ENCODE assay signal across 34 cellular contexts in genomic region chr10:23121135-23121534, GRCh38.
"Had no signal": no experiment of that assay in that cellular context is flagged by ENCODE, and none has a peak within 500 bp of the region (broad histone marks: within the 10 kb centered on the region; RNA-seq: fewer than 3 reads in every experiment).

No MANE protein-coding gene starts in this region.

- H3K4me1 ChIP-seq: adrenal gland, ascending aorta, body of pancreas, breast epithelium had no signal

- H3K4me1 Mint-ChIP-seq: activated naive CD4-positive, alpha-beta T cell treated with anti-CD3 and anti-CD28 coated beads, Interleukin-2, amount 10 ng/mL, durations not matched to agents 7 days and 5 days; activated naive CD4-positive, alpha-beta T cell treated with anti-CD3 and anti-CD28 coated beads, Interleukin-2, amount 50 U/mL, for 24 hours; activated naive CD8-positive, alpha-beta T cell treated with anti-CD3 and anti-CD28 coated beads, Interleukin-2, amount 50 U/mL, for 24 hours; activated T-helper 17 cell treated with anti-CD3 and anti-CD28 coated beads, Interleukin-2, amount 50 U/mL, for 72 hours; brain had no signal

- H3K4me3 ChIP-seq: adrenal gland, ascending aorta, body of pancreas, breast epithelium, cardiac muscle cell had no signal

- ATAC-seq: activated naive CD4-positive, alpha-beta T cell treated with anti-CD3 and anti-CD28 coated beads, Interleukin-2, amount 50 U/mL, for 72 hours; activated naive CD8-positive, alpha-beta T cell treated with anti-CD3 and anti-CD28 coated beads, Interleukin-2, amount 50 U/mL, for 24 hours; activated T-cell treated with anti-CD3 and anti-CD28 coated beads, Interleukin-2, amount 50 U/mL, for 4 hours; activated T-cell treated with anti-CD3 and anti-CD28 coated beads, Interleukin-2, amount 50 U/mL, for 72 hours; activated T-helper 17 cell treated with anti-CD3 and anti-CD28 coated beads, Interleukin-2, amount 50 U/mL, for 72 hours; body of pancreas had no signal

- H3K4me3 Mint-ChIP-seq: activated naive CD4-positive, alpha-beta T cell treated with anti-CD3 and anti-CD28 coated beads for 36 hours; activated naive CD4-positive, alpha-beta T cell treated with anti-CD3 and anti-CD28 coated beads, Interleukin-2, amount 10 ng/mL, durations not matched to agents 7 days and 5 days; activated naive CD4-positive, alpha-beta T cell treated with anti-CD3 and anti-CD28 coated beads, Interleukin-2, amount 50 U/mL, for 24 hours; activated naive CD8-positive, alpha-beta T cell; activated naive CD8-positive, alpha-beta T cell treated with anti-CD3 and anti-CD28 coated beads for 36 hours; activated naive CD8-positive, alpha-beta T cell treated with anti-CD3 and anti-CD28 coated beads, Interleukin-2, amount 10 ng/mL, durations not matched to agents 7 days and 5 days; activated naive CD8-positive, alpha-beta T cell treated with anti-CD3 and anti-CD28 coated beads, Interleukin-2, amount 50 U/mL, for 24 hours; activated T-cell treated with anti-CD3 and anti-CD28 coated beads, Interleukin-2, amount 50 U/mL, for 24 hours; activated T-cell treated with anti-CD3 and anti-CD28 coated beads, Interleukin-2, amount 50 U/mL, for 4 hours; activated T-cell treated with anti-CD3 and anti-CD28 coated beads, Interleukin-2, amount 50 U/mL, for 72 hours; activated T-helper 1 cell treated with anti-CD3 and anti-CD28 coated beads, Interleukin-12 subunit alpha, Interleukin-12 subunit beta, Interleukin-2, Interleukin-4 antibody, amounts not matched to agents 30 ng/mL and 10 ng/mL and 1 ng/mL, durations not matched to agents 14 hours and 24 hours and 36 hours; activated T-helper 17 cell treated with anti-CD3 and anti-CD28 coated beads, Interleukin-2, amount 50 U/mL, for 72 hours; brain had no signal

- H3K36me3 Mint-ChIP-seq: activated naive CD4-positive, alpha-beta T cell treated with anti-CD3 and anti-CD28 coated beads, Interleukin-2, amount 10 ng/mL, durations not matched to agents 7 days and 5 days; activated naive CD8-positive, alpha-beta T cell treated with anti-CD3 and anti-CD28 coated beads, Interleukin-2, amount 10 ng/mL, durations not matched to agents 7 days and 5 days had no signal

- H3K36me3 ChIP-seq: brain microvascular endothelial cell had no signal

- H3K9me3 ChIP-seq: adrenal gland, ascending aorta, body of pancreas had no signal

- H3K27ac ChIP-seq: adrenal gland, ascending aorta, body of pancreas, brain microvascular endothelial cell, breast epithelium, cardiac muscle cell had no signal

- DNase-seq: activated effector memory CD4-positive, alpha-beta T cell treated with anti-CD3 and anti-CD28 coated beads, Interleukin-2, amount 50 U/mL, for 16 hours; activated effector memory CD4-positive, alpha-beta T cell treated with Interleukin-2 at 50 U/mL for 16 hours; activated gamma-delta T cell; activated gamma-delta T cell treated with Interleukin-2 at 50 U/mL for 16 hours; activated naive CD4-positive, alpha-beta T cell; activated naive CD4-positive, alpha-beta T cell treated with anti-CD3 and anti-CD28 coated beads for 36 hours; activated naive CD4-positive, alpha-beta T cell treated with anti-CD3 and anti-CD28 coated beads, Interleukin-2, amount 10 ng/mL, durations not matched to agents 7 days and 5 days; activated naive CD4-positive, alpha-beta T cell treated with anti-CD3 and anti-CD28 coated beads, Interleukin-2, amount 50 U/mL, for 16 hours; activated naive CD4-positive, alpha-beta T cell treated with Interleukin-2 at 50 U/mL for 16 hours; activated naive CD8-positive, alpha-beta T cell treated with anti-CD3 and anti-CD28 coated beads for 36 hours; activated naive CD8-positive, alpha-beta T cell treated with anti-CD3 and anti-CD28 coated beads, Interleukin-2, amount 10 ng/mL, durations not matched to agents 7 days and 5 days; activated naive CD8-positive, alpha-beta T cell treated with anti-CD3 and anti-CD28 coated beads, Interleukin-2, amount 50 U/mL, for 24 hours; activated T-cell treated with anti-CD3 and anti-CD28 coated beads, Interleukin-2, amount 50 U/mL, for 1 hour; activated T-cell treated with anti-CD3 and anti-CD28 coated beads, Interleukin-2, amount 50 U/mL, for 24 hours; activated T-cell treated with anti-CD3 and anti-CD28 coated beads, Interleukin-2, amount 50 U/mL, for 4 hours; activated T-cell treated with anti-CD3 and anti-CD28 coated beads, Interleukin-2, amount 50 U/mL, for 48 hours; activated T-cell treated with anti-CD3 and anti-CD28 coated beads, Interleukin-2, amount 50 U/mL, for 72 hours; adrenal gland; amniotic stem cell; aorta; body of pancreas; brain microvascular endothelial cell; central memory CD4-positive, alpha-beta T cell; cerebellar nuclear complex had no signal

- H3K27me3 ChIP-seq: adrenal gland, ascending aorta, body of pancreas, brain microvascular endothelial cell, breast epithelium, cardiac muscle cell had no signal

- H3K9me3 Mint-ChIP-seq: activated naive CD4-positive, alpha-beta T cell treated with anti-CD3 and anti-CD28 coated beads, Interleukin-2, amount 50 U/mL, for 72 hours; activated naive CD8-positive, alpha-beta T cell treated with anti-CD3 and anti-CD28 coated beads, Interleukin-2, amount 10 ng/mL, durations not matched to agents 7 days and 5 days; activated T-cell treated with anti-CD3 and anti-CD28 coated beads, Interleukin-2, amount 50 U/mL, for 4 hours; activated T-helper 1 cell treated with anti-CD3 and anti-CD28 coated beads, Interleukin-12 subunit alpha, Interleukin-12 subunit beta, Interleukin-2, Interleukin-4 antibody, amounts not matched to agents 30 ng/mL and 10 ng/mL and 1 ng/mL, durations not matched to agents 14 hours and 24 hours and 36 hours; activated T-helper 17 cell treated with anti-CD3 and anti-CD28 coated beads, Interleukin-2, amount 50 U/mL, for 72 hours; activated T-helper 2 cell treated with anti-CD3 and anti-CD28 coated beads, Interferon-gamma antibody, Interleukin-2, Interleukin-4, amounts not matched to agents 10 μg/mL and 5 μg/mL and 100 μg/mL, durations not matched to agents 14 hours and 24 hours and 36 hours had no signal

- H3K27me3 Mint-ChIP-seq: activated naive CD4-positive, alpha-beta T cell treated with anti-CD3 and anti-CD28 coated beads, Interleukin-2, amount 10 ng/mL, durations not matched to agents 7 days and 5 days; activated naive CD4-positive, alpha-beta T cell treated with anti-CD3 and anti-CD28 coated beads, Interleukin-2, amount 50 U/mL, for 24 hours; activated naive CD8-positive, alpha-beta T cell; activated naive CD8-positive, alpha-beta T cell treated with anti-CD3 and anti-CD28 coated beads for 36 hours; activated naive CD8-positive, alpha-beta T cell treated with anti-CD3 and anti-CD28 coated beads, Interleukin-2, amount 10 ng/mL, durations not matched to agents 7 days and 5 days; activated naive CD8-positive, alpha-beta T cell treated with anti-CD3 and anti-CD28 coated beads, Interleukin-2, amount 50 U/mL, for 24 hours; activated T-cell treated with anti-CD3 and anti-CD28 coated beads, Interleukin-2, amount 50 U/mL, for 24 hours; activated T-helper 17 cell treated with anti-CD3 and anti-CD28 coated beads, Interleukin-2, amount 50 U/mL, for 72 hours; brain had no signal

- H3K27ac Mint-ChIP-seq: activated naive CD4-positive, alpha-beta T cell treated with anti-CD3 and anti-CD28 coated beads for 36 hours; activated naive CD4-positive, alpha-beta T cell treated with anti-CD3 and anti-CD28 coated beads, Interleukin-2, amount 10 ng/mL, durations not matched to agents 7 days and 5 days; activated naive CD4-positive, alpha-beta T cell treated with anti-CD3 and anti-CD28 coated beads, Interleukin-2, amount 50 U/mL, for 24 hours; activated naive CD4-positive, alpha-beta T cell treated with anti-CD3 and anti-CD28 coated beads, Interleukin-2, amount 50 U/mL, for 72 hours; activated naive CD8-positive, alpha-beta T cell; activated naive CD8-positive, alpha-beta T cell treated with anti-CD3 and anti-CD28 coated beads for 36 hours; activated naive CD8-positive, alpha-beta T cell treated with anti-CD3 and anti-CD28 coated beads, Interleukin-2, amount 10 ng/mL, durations not matched to agents 7 days and 5 days; activated naive CD8-positive, alpha-beta T cell treated with anti-CD3 and anti-CD28 coated beads, Interleukin-2, amount 50 U/mL, for 24 hours; activated T-cell treated with anti-CD3 and anti-CD28 coated beads, Interleukin-2, amount 50 U/mL, for 24 hours; activated T-cell treated with anti-CD3 and anti-CD28 coated beads, Interleukin-2, amount 50 U/mL, for 72 hours; activated T-helper 1 cell treated with anti-CD3 and anti-CD28 coated beads, Interleukin-12 subunit alpha, Interleukin-12 subunit beta, Interleukin-2, Interleukin-4 antibody, amounts not matched to agents 30 ng/mL and 10 ng/mL and 1 ng/mL, durations not matched to agents 14 hours and 24 hours and 36 hours; activated T-helper 17 cell treated with anti-CD3 and anti-CD28 coated beads, Interleukin-2, amount 50 U/mL, for 72 hours; activated T-helper 2 cell treated with anti-CD3 and anti-CD28 coated beads, Interferon-gamma antibody, Interleukin-2, Interleukin-4, amounts not matched to agents 10 μg/mL and 5 μg/mL and 100 μg/mL, durations not matched to agents 14 hours and 24 hours and 36 hours had no signal
